ENCODE assay signal across 8 cellular contexts in genomic region chr21:37071561-37072238, GRCh38. TPM values are rescaled to one million over a fixed set of nuclear protein-coding genes. Genes with fewer than 3 reads are reported as not detected.
DNase-seq lines count a peak whose midpoint lies in the region; ATAC-seq, FAIRE-seq and TF ChIP-seq lines count a peak whose summit lies in the region.

No MANE protein-coding gene starts in this region.

- TF ChIP-seq POLR2A in GM12878 (IDR thresholded peaks at IDR 0.05; ENCODE audit: low read depth, low read length), result no peak

- TSS peak; percentile 69 for BruUV-seq in GM12878 (replicated peaks; lab: Mats Ljungman, UMichigan)

- intact Hi-C loops in GM12878 (cut with micrococcal nuclease; ENCODE audit: unreplicated experiment), result loop anchor here (2.0 to 5.0 kb wide), 3 partner anchors 84 to 295 kb away; partner anchors contain the start of genes DYRK1A and VPS26C

- POLR2A ChIA-PET in GM12878 (lab: Charles Lee), result interaction anchor here (0.8 kb wide), 1 partner anchor 51 kb away, joined by 3 read pairs; no protein-coding TSS in a partner anchor

- no peak for TF ChIP-seq EP300 in GM12878 (IDR thresholded peaks at IDR 0.05; ENCODE audit: borderline replicate concordance in 1 of 2, control insufficient read depth in 1 of 2, low read depth in 2 of 2, low read length in 2 of 2)

- no peak for TF ChIP-seq RAD21 in GM12878 (IDR thresholded peaks at IDR 0.05; ENCODE audit: insufficient read depth, low read depth, low read length)

- peak; percentile 13 for DNase-seq in activated CD4-positive, alpha-beta T cell treated with anti-CD3 and anti-CD28 coated beads for 48 hours
- no peak for DNase-seq in activated CD4-positive, alpha-beta T cell treated with anti-CD3 and anti-CD28 coated beads for 1 hour
- DNase-seq in NCI-H69 (lab: John Stamatoyannopoulos, UW) (peak; percentile 88), GM12878 (ENCODE audit: low read depth, low spot score) (no peak), skeletal muscle cell (ENCODE audit: low read depth) (peak; percentile 84)

- no peaks in the 10 kb centered on the region for H4K20me1 ChIP-seq in GM12878 (ENCODE audit: control insufficient read depth, insufficient read depth)

- ATAC-seq in GM12878 (no peak), HG03045 (IDR thresholded peaks at IDR 0.05; ENCODE audit: unreplicated experiment) (no peak), GM21528 (IDR thresholded peaks at IDR 0.05; ENCODE audit: low FRiP score, unreplicated experiment) (no peak)

- TF ChIP-seq CTCF in GM12878 (IDR thresholded peaks at IDR 0.05 in 2 of 3, conservative IDR thresholded peaks at IDR 0.05 in 1 of 3; ENCODE audit: control insufficient read depth in 2 of 3, extremely low read depth in 1 of 3, insufficient read depth in 1 of 3, low read depth in 3 of 3, low read length in 3 of 3), result no peak

- SMC1A ChIA-PET in GM12878 (lab: Charles Lee; ENCODE audit: uncharacterized antibody, unreplicated experiment), result interaction anchor here (1.2 kb wide), 1 partner anchor 15 kb away, joined by 3 read pairs; no protein-coding TSS in a partner anchor

- H3K27ac ChIP-seq in GM12878 (ENCODE audit: control insufficient read depth, insufficient read depth), result peak overlapping the region; percentile 96

- H3K4me1 ChIP-seq in GM12878 (ENCODE audit: control insufficient read depth, insufficient read depth, low read length), result no peaks in the 10 kb centered on the region; the same call in 1 of the 2 replicates
- peaks cover 6% of the 10 kb centered on the region for H3K4me1 ChIP-seq in iPS-15b (ENCODE audit: control insufficient read depth, insufficient read depth, low read length)

- CTCF ChIA-PET in GM12878 (lab: Yijun Ruan, JAX), result interaction anchor here (0.8 to 3.2 kb wide), 6 partner anchors 8 to 492 kb away, joined by 3 to 10 read pairs (median 3); no protein-coding TSS in a partner anchor

- peak; percentile 27 for FAIRE-seq in GM12878 (lab: Jason Lieb, UNC)

- H3K4me3 ChIP-seq in GM12878, result peak overlapping the region; percentile 88
- H3K4me3 ChIP-seq in iPS-15b (ENCODE audit: low read depth, low read length), result peak overlapping the region; percentile 81
- peak overlapping the region; percentile 63 for H3K4me3 ChIP-seq in skeletal muscle cell (ENCODE audit: low read depth, low read length)

- in situ Hi-C loops in GM12878 (cut with MboI), result no loop called here

- H3K4me2 ChIP-seq in GM12878 (ENCODE audit: control insufficient read depth, insufficient read depth), result peak overlapping the region; percentile 74

- H3K27me3 ChIP-seq in GM12878 (replicated peaks in 1 of 2; ENCODE audit: control insufficient read depth in 2 of 2, insufficient read depth in 2 of 2, low read length in 1 of 2) (no peaks in the 10 kb centered on the region), iPS-15b (ENCODE audit: control insufficient read depth, insufficient read depth, low read length) (peaks cover 28% of the 10 kb centered on the region)

- 39% methylated on average over 12 of the region's 12 CpGs for WGBS in GM12878 (ENCODE audit: insufficient coverage, insufficient replicate concordance, low lambda C conversion rate, missing lambda C conversion rate)

- H3K36me3 ChIP-seq in GM12878 (ENCODE audit: control insufficient read depth in 2 of 2, insufficient read depth in 2 of 2, low read length in 1 of 2) (peaks cover 0 to 2% of the 10 kb centered on the region in 2 experiments; a peak in 2 of 4 replicates), iPS-15b (ENCODE audit: control insufficient read depth, insufficient read depth, low read length) (no peaks in the 10 kb centered on the region)

- peak overlapping the region; percentile 90 for H3K9ac ChIP-seq in GM12878 (ENCODE audit: control insufficient read depth, insufficient read depth, low read length)
- H3K9ac ChIP-seq in iPS-15b (ENCODE audit: low read depth, low read length), result peak overlapping the region; percentile 37

- H3K9me3 ChIP-seq in GM12878 (replicated peaks; ENCODE audit: control insufficient read depth, insufficient read depth, low read length), result no peaks in the 10 kb centered on the region
- H3K9me3 ChIP-seq in iPS-15b (ENCODE audit: control insufficient read depth, insufficient read depth, low read length), result no peaks in the 10 kb centered on the region

- peaks cover 41% of the 10 kb centered on the region for H3K79me2 ChIP-seq in GM12878 (ENCODE audit: control insufficient read depth, insufficient read depth, low read length)

- H2AFZ ChIP-seq in GM12878 (ENCODE audit: control insufficient read depth, low read depth, low read length), result peak overlapping the region; percentile 78

- RAD21 ChIA-PET in GM12878 (lab: Charles Lee; ENCODE audit: unreplicated experiment), result no interaction called here

TF ChIP-seq in GM12878, 131 proteins besides CTCF, POLR2A, EP300 and RAD21 (continues in another document):
- TF ChIP-seq SUPT20H (IDR thresholded peaks at IDR 0.05; ENCODE audit: borderline replicate concordance, control insufficient read depth, low read depth, low read length) (no peak), MLLT1 (IDR thresholded peaks at IDR 0.05) (peak; percentile 95), TAF1 (IDR thresholded peaks at IDR 0.05; ENCODE audit: borderline replicate concordance, low read depth, low read length) (no peak)

RNA-seq across cellular contexts. Expression of gene PIGP, which starts 1.2 kb away (rescaled TPM):
- 8.5 and 12.3 TPM in 2 replicates for total RNA-seq in GM12878 (2013; cell fraction: nucleolus; rRNA removed)
- total RNA-seq in GM12878 (2014; rRNA removed) (17.1 and 22.3 TPM in 2 replicates), GM12878 (2014; rRNA removed; fragmentation: Illumina TruSeq; extraction: Trizol) (18.1 and 19.3 TPM in 2 replicates), GM12878 (2021) (16.4 and 17.0 TPM in 2 replicates)
- 16.5 TPM for polyA plus RNA-seq in GM12878 (2011; ENCODE audit: low read depth)
- polyA plus RNA-seq in GM12878 (2011; rRNA removed) (31.0 and 47.8 TPM in 2 replicates), GM12878 (2014; fragmentation: Illumina TruSeq; extraction: Trizol) (27.9 and 35.4 TPM in 2 replicates), GM12878 (2014; fragmentation: Nextera tagmentation; extraction: Ambion mirVana) (10 to 100 TPM; 59.4 to 65.0 TPM), GM12878 (2014; rRNA removed) (15.8 and 18.2 TPM in 2 replicates), GM12878 (2016; fragmentation: Nextera tagmentation; extraction: Ambion mirVana) (10 to 100 TPM; 47.4 to 54.2 TPM)
- polyA plus RNA-seq in GM12878 (2011; cell fraction: cytosol; rRNA removed), result 9.4 and 17.3 TPM in 2 replicates
- 10.1 and 12.2 TPM in 2 replicates for polyA plus RNA-seq in GM12878 (2011; cell fraction: nucleus; rRNA removed)
- 22.4 and 30.9 TPM in 2 replicates for polyA plus RNA-seq in GM12878 (2012)
- polyA minus RNA-seq in GM12878 (2011; rRNA and poly(A)+ RNA removed), result 6.9 and 7.3 TPM in 2 replicates
- 2.7 and 3.4 TPM in 2 replicates for polyA minus RNA-seq in GM12878 (2011; cell fraction: cytosol; rRNA and poly(A)+ RNA removed)
- 8.3 and 17.7 TPM in 2 replicates for polyA minus RNA-seq in GM12878 (2011; cell fraction: nucleus; rRNA and poly(A)+ RNA removed)

RNA-seq across cellular contexts. Expression of gene TTC3, which starts 1.4 kb away (rescaled TPM):
- total RNA-seq in GM12878 (2013; cell fraction: nucleolus; rRNA removed), result 308 and 319 TPM in 2 replicates
- total RNA-seq in GM12878 (2014; rRNA removed) (88.6 and 99.9 TPM in 2 replicates), GM12878 (2014; rRNA removed; fragmentation: Illumina TruSeq; extraction: Trizol) (93.2 and 94.9 TPM in 2 replicates), GM12878 (2021) (86.7 and 86.9 TPM in 2 replicates)
- 44.1 TPM for polyA plus RNA-seq in GM12878 (2011; ENCODE audit: low read depth)
- polyA plus RNA-seq in GM12878 (2011; rRNA removed) (57.7 and 66.1 TPM in 2 replicates), GM12878 (2014; fragmentation: Illumina TruSeq; extraction: Trizol) (73.8 and 90.9 TPM in 2 replicates), GM12878 (2014; fragmentation: Nextera tagmentation; extraction: Ambion mirVana) (10 to 100 TPM; 23.1 to 28.6 TPM), GM12878 (2014; rRNA removed) (43.9 and 53.4 TPM in 2 replicates), GM12878 (2016; fragmentation: Nextera tagmentation; extraction: Ambion mirVana) (10 to 100 TPM; 71.5 to 77.0 TPM)
- 33.9 and 47.3 TPM in 2 replicates for polyA plus RNA-seq in GM12878 (2011; cell fraction: cytosol; rRNA removed)
- 92.0 and 109 TPM in 2 replicates for polyA plus RNA-seq in GM12878 (2011; cell fraction: nucleus; rRNA removed)
- polyA plus RNA-seq in GM12878 (2012), result 48.0 and 62.5 TPM in 2 replicates
- 72.3 and 82.2 TPM in 2 replicates for polyA minus RNA-seq in GM12878 (2011; rRNA and poly(A)+ RNA removed)
- 36.5 and 37.8 TPM in 2 replicates for polyA minus RNA-seq in GM12878 (2011; cell fraction: cytosol; rRNA and poly(A)+ RNA removed)
- 66.0 and 83.7 TPM in 2 replicates for polyA minus RNA-seq in GM12878 (2011; cell fraction: nucleus; rRNA and poly(A)+ RNA removed)

Comparison
In these comparisons a context has a peak if more than half of its experiments do, and no peak if none do; other contexts are left out.
1. DNase-seq: peak in activated CD4-positive, alpha-beta T cell treated with anti-CD3 and anti-CD28 coated beads for 48 hours (single experiment), NCI-H69 (single experiment) and skeletal muscle cell (single experiment); none in activated CD4-positive, alpha-beta T cell treated with anti-CD3 and anti-CD28 coated beads for 1 hour (single experiment) and GM12878 (single experiment).
2. Peak in every context shown above with its lines, with median percentiles within 50 percentile points of each other: H3K4me3 ChIP-seq.